9 cellular contexts compared by ENCODE assay signal in the genomic region with DNA sequence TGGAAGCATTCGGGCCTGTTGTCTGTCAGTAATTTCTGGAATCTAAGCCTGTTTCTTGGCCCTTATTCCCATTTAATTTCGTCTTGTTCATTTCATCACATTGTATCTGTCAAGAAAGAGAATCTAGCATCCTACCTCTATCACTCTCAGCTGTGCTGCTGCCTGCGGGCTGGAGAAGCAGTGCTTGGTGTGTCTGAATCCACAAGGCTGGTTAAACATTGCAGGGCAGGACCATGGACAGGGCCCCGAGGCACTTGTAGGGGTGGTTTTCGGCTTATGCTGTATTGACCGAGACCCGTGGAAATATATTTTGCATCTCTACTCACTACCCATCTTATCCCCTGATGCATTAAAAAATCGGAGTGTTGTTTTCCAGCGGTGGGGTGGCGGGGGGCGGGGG. TPM values are rescaled to one million over a fixed set of nuclear protein-coding genes. Genes with fewer than 3 reads are reported as not detected.
A peak's percentile ranks its signal among the peaks of the same experiment; 100 is the strongest.
DNase-seq lines count a peak whose midpoint lies in the region; ATAC-seq and TF ChIP-seq lines count a peak whose summit lies in the region.
"Had no signal": no experiment of that assay in that cellular context is flagged by ENCODE, and none has a peak within 500 bp of the region (broad histone marks: within the 10 kb centered on the region; RNA-seq: fewer than 3 reads in every experiment).

No MANE protein-coding gene starts in this region.

- peaks cover 6% of the 10 kb centered on the region; the same call in 1 of the 2 replicates for H3K4me1 ChIP-seq in GM23338 (ENCODE audit: insufficient read depth)
- no peaks in the 10 kb centered on the region for H3K4me1 ChIP-seq in colonic mucosa
- no peaks in the 10 kb centered on the region for H3K4me1 ChIP-seq in aorta (ENCODE audit: control insufficient read depth in 1 of 2, insufficient read depth in 2 of 2, low read length in 2 of 2)

- WGBS in aorta, 2 donors = 9 to 12% methylated on average over 10 to 11 of the region's 11 CpGs

- H3K4me3 ChIP-seq in GM23338 (no peak overlapping the region), SK-N-MC (no peak overlapping the region), colonic mucosa (no peak overlapping the region), aorta (ENCODE audit: low read length in 2 of 2) (no peak overlapping the region)
- H3K4me3 ChIP-seq: tibial artery had no signal

- ATAC-seq in GM23338 (peak; percentile 43), aorta (ENCODE audit: low FRiP score) (no peak), GM19328 (IDR thresholded peaks at IDR 0.05; ENCODE audit: unreplicated experiment) (no peak), HG03354 (IDR thresholded peaks at IDR 0.05; ENCODE audit: poor library complexity, severe bottlenecking, unreplicated experiment) (no peak)

- no peaks in the 10 kb centered on the region for H3K9me2 ChIP-seq in GM23338 (ENCODE audit: insufficient read depth)

- H3K79me2 ChIP-seq in GM23338 (replicated peaks; ENCODE audit: insufficient read depth) = no peaks in the 10 kb centered on the region

- no peak overlapping the region for H2AFZ ChIP-seq in GM23338

- peaks cover 9% of the 10 kb centered on the region; the same call in 1 of the 2 replicates for H3F3A ChIP-seq in GM23338 (replicated peaks; ENCODE audit: low read depth)

- H3K36me3 Mint-ChIP-seq in GM23338 (ENCODE audit: low read depth) = no peaks in the 10 kb centered on the region; the same call in 2 of the 3 replicates

- DNase-seq in GM23338 (ENCODE audit: low spot score) = peak; percentile 87
- peak; percentile 24 for DNase-seq in SK-N-MC (ENCODE audit: low read depth, low spot score)
- peak; percentile 38 for DNase-seq in colonic mucosa
- peak; percentile 80 for DNase-seq in medulla oblongata (ENCODE audit: extremely low spot score)
- DNase-seq in aorta = peak; percentile 78 to 84
- DNase-seq in cerebellar nuclear complex (lab: John Stamatoyannopoulos, UW) = no peak

- no peak overlapping the region for H3K4me2 ChIP-seq in GM23338

- no peak overlapping the region for H3K4me3 Mint-ChIP-seq in GM23338

- H3K9ac ChIP-seq in SK-N-MC (ENCODE audit: insufficient read length) (no peak overlapping the region), colonic mucosa (ENCODE audit: low read depth in 2 of 2, low read length in 2 of 2) (no peak overlapping the region)

- peaks cover 9% of the 10 kb centered on the region for H3K4me1 Mint-ChIP-seq in GM23338

- H3K9me3 ChIP-seq in SK-N-MC (ENCODE audit: low read depth, low read length) (no peaks in the 10 kb centered on the region), colonic mucosa (no peaks in the 10 kb centered on the region), aorta (ENCODE audit: control insufficient read depth, low read length) (no peaks in the 10 kb centered on the region)
- H3K9me3 ChIP-seq: tibial artery had no signal

- H4K20me1 ChIP-seq in GM23338 (replicated peaks; ENCODE audit: insufficient read depth) = no peaks in the 10 kb centered on the region; the same call in 1 of the 2 replicates

- H3K27me3 ChIP-seq in GM23338 (ENCODE audit: insufficient read depth) (peaks cover 31% of the 10 kb centered on the region), colonic mucosa (peaks cover 33% of the 10 kb centered on the region), aorta (ENCODE audit: control insufficient read depth in 1 of 2, insufficient read depth in 2 of 2, low read length in 1 of 2) (no peaks in the 10 kb centered on the region)

- H3K9me3 Mint-ChIP-seq in GM23338 = no peaks in the 10 kb centered on the region

- no peak for TF ChIP-seq CTCF in GM23338 (conservative IDR thresholded peaks at IDR 0.05; ENCODE audit: low read depth in 2 of 2)
- TF ChIP-seq CTCF in colonic mucosa (IDR thresholded peaks at IDR 0.05) = no peak

- H3K27ac ChIP-seq in GM23338 (ENCODE audit: low read depth) (no peak overlapping the region), SK-N-MC (no peak overlapping the region), colonic mucosa (no peak overlapping the region), aorta (ENCODE audit: low read depth in 1 of 2, low read length in 2 of 2) (no peak overlapping the region)
- H3K27ac ChIP-seq: tibial artery had no signal

- intact Hi-C loops in colonic mucosa (cut with DNase I) = no loop called here
- intact Hi-C loops in aorta (cut with DNase I) = no loop called here

- no peak overlapping the region for H3K27ac Mint-ChIP-seq in GM23338

- H3K27me3 Mint-ChIP-seq in GM23338 (ENCODE audit: insufficient read depth, low read depth, poor library complexity) = peaks cover 34% of the 10 kb centered on the region

- H3K36me3 ChIP-seq in GM23338 (ENCODE audit: insufficient read depth) = no peaks in the 10 kb centered on the region
- no peaks in the 10 kb centered on the region for H3K36me3 ChIP-seq in SK-N-MC (ENCODE audit: insufficient read depth, low read length)
- no peaks in the 10 kb centered on the region for H3K36me3 ChIP-seq in colonic mucosa
- H3K36me3 ChIP-seq in aorta (ENCODE audit: control insufficient read depth in 1 of 2, insufficient read depth in 2 of 2, low read length in 1 of 2) = no peaks in the 10 kb centered on the region
- H3K36me3 ChIP-seq: tibial artery had no signal

TF ChIP-seq in GM23338, 12 proteins besides CTCF, POLR2A, EP300 and RAD21:
- TF ChIP-seq, protein P1, sequence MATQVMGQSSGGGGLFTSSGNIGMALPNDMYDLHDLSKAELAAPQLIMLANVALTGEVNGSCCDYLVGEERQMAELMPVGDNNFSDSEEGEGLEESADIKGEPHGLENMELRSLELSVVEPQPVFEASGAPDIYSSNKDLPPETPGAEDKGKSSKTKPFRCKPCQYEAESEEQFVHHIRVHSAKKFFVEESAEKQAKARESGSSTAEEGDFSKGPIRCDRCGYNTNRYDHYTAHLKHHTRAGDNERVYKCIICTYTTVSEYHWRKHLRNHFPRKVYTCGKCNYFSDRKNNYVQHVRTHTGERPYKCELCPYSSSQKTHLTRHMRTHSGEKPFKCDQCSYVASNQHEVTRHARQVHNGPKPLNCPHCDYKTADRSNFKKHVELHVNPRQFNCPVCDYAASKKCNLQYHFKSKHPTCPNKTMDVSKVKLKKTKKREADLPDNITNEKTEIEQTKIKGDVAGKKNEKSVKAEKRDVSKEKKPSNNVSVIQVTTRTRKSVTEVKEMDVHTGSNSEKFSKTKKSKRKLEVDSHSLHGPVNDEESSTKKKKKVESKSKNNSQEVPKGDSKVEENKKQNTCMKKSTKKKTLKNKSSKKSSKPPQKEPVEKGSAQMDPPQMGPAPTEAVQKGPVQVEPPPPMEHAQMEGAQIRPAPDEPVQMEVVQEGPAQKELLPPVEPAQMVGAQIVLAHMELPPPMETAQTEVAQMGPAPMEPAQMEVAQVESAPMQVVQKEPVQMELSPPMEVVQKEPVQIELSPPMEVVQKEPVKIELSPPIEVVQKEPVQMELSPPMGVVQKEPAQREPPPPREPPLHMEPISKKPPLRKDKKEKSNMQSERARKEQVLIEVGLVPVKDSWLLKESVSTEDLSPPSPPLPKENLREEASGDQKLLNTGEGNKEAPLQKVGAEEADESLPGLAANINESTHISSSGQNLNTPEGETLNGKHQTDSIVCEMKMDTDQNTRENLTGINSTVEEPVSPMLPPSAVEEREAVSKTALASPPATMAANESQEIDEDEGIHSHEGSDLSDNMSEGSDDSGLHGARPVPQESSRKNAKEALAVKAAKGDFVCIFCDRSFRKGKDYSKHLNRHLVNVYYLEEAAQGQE (IDR thresholded peaks at IDR 0.05; ENCODE audit: unreplicated experiment) = peak; percentile 92
- no peak for TF ChIP-seq POLR2AphosphoS5 (IDR thresholded peaks at IDR 0.05; ENCODE audit: low read depth)
- no peak for TF ChIP-seq JUNB (IDR thresholded peaks at IDR 0.05; ENCODE audit: unreplicated experiment)
TF ChIP-seq in GM23338: peak in this region for 1.

RNA-seq across cellular contexts. Expression of a gene that starts 3.1 kb away (rescaled TPM):
- total RNA-seq in GM23338 (2014; rRNA removed; shearing (Covaris generic)) = 65.1 and 65.6 TPM in 2 replicates
- polyA plus RNA-seq in GM23338 (2016; fragmentation: Nextera tagmentation; extraction: Ambion mirVana) = 26.0 and 26.7 TPM in 2 replicates
- total RNA-seq in colonic mucosa = 10 to 100 TPM; 41.5 to 46.0 TPM
- 1 to 10 TPM in 1 of 2 donors, under 1 TPM in 1; 0.94 to 2.6 TPM for total RNA-seq in aorta
- 1 to 10 TPM in 1 of 2 donors, under 1 TPM in 1; 0.15 to 1.9 TPM for polyA plus RNA-seq in aorta

Comparison
In these comparisons a context has a peak if more than half of its experiments do, and no peak if none do; other contexts are left out.
1. DNase-seq: peak in GM23338 (single experiment), SK-N-MC (single experiment), colonic mucosa (single experiment), medulla oblongata (single experiment) and aorta (2 of 2); none in cerebellar nuclear complex (0 of 2).
2. RNA of a gene that starts 3.1 kb away (total RNA-seq): 65.1 to 65.6 TPM in GM23338 and 41.5 to 46.0 TPM in colonic mucosa; 0.94 to 2.6 TPM in aorta; every median in the first group is over 10 times any median in the second.